1 cellular context compared by ENCODE assay signal in the genomic region with DNA sequence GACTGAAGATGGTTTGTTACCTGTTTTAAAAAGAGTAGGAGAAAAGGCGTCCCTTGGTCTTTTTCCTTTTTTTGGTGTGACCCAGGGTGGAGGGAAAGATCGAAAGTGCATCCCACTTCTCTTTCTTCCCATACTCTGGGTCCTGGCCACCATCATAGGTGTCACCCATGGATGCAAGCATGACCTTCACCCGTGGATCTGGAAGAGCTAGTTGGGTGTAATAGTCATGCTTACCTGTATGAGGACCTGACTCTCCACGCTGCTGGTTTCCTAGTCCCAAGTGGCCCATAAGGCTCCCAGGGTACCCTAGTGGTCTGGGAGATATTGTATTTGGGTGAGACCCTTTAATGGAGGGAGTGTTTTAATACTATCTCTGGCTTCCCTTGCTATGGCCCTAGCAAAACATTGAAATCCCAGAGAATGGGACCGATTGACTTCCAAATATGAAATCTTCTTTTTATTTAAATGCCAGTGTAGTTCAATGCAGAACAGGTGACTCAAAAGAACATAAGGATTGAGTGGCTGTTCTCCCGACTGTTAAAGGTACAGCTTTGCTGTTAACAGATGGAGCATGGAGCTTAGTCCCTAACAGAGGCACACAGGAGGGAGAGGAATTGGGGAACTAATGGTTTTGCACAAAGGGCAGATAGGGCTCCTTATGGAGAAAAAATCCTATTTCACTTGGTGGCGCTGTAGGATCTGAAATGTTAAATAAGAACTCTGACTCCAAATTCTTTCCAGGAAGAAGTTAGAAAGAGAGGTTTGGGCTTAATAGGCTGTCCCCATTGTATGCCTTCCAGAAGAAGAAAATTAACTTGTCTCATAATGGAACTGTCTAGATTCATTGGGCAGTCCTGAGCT.
TF ChIP-seq lines count a peak whose summit lies in the region.

No MANE protein-coding gene starts in this region.

TF ChIP-seq in H1, 55 proteins besides CTCF, POLR2A, EP300 and RAD21:
- no peak for TF ChIP-seq SUZ12 (IDR thresholded peaks at IDR 0.05; ENCODE audit: low read length)
- 0 out of 2 replicates have a peak, but pooled peaks have one; percentile 12 for TF ChIP-seq YY1 (IDR thresholded peaks at IDR 0.05; ENCODE audit: low read depth, low read length)
TF ChIP-seq in H1: peak in this region for 1.
